In genomic region chr15:40106203-40107161, GRCh38 we compare ENCODE assay signal across 8 cellular contexts. TPM values are rescaled to one million over a fixed set of nuclear protein-coding genes. Genes with fewer than 3 reads are reported as not detected.
A peak's percentile ranks its signal among the peaks of the same experiment; 100 is the strongest.
DNase-seq lines count a peak whose midpoint lies in the region; ATAC-seq and TF ChIP-seq lines count a peak whose summit lies in the region.

No MANE protein-coding gene starts in this region.

- TF ChIP-seq POLR2A in NB4 (IDR thresholded peaks at IDR 0.05; ENCODE audit: extremely low read depth, insufficient read length), result peak; percentile 76

- H3K27me3 Mint-ChIP-seq in activated naive CD8-positive, alpha-beta T cell treated with anti-CD3 and anti-CD28 coated beads for 36 hours, result peaks cover 4% of the 10 kb centered on the region
- H3K27me3 Mint-ChIP-seq in stimulated activated naive CD8-positive, alpha-beta T cell treated with anti-CD3 and anti-CD28 coated beads, Interleukin-15, Interleukin-2, amounts not matched to agents 100 ng/mL and 50 ng/mL, for 24 hours, result peaks cover 5% of the 10 kb centered on the region

- peak; percentile 21 for TF ChIP-seq CTCF in NB4 (IDR thresholded peaks at IDR 0.05; ENCODE audit: low read depth, low read length)

- H3K36me3 Mint-ChIP-seq in activated naive CD8-positive, alpha-beta T cell treated with anti-CD3 and anti-CD28 coated beads for 36 hours, result peaks cover 2% of the 10 kb centered on the region
- no peaks in the 10 kb centered on the region for H3K36me3 Mint-ChIP-seq in stimulated activated naive CD8-positive, alpha-beta T cell treated with anti-CD3 and anti-CD28 coated beads, Interleukin-15, Interleukin-2, amounts not matched to agents 100 ng/mL and 50 ng/mL, for 24 hours (ENCODE audit: low read depth)

- H3K27ac Mint-ChIP-seq in activated naive CD8-positive, alpha-beta T cell treated with anti-CD3 and anti-CD28 coated beads for 36 hours, result peak overlapping the region; percentile 91
- peak overlapping the region; percentile 88 for H3K27ac Mint-ChIP-seq in stimulated activated naive CD8-positive, alpha-beta T cell treated with anti-CD3 and anti-CD28 coated beads, Interleukin-15, Interleukin-2, amounts not matched to agents 100 ng/mL and 50 ng/mL, for 24 hours

- DNase-seq in NCI-H1436 treated with DMSO at 0.1 percent for 48 hours (lab: John Stamatoyannopoulos, UW) (peak; percentile 6), NCI-H1436 (lab: John Stamatoyannopoulos, UW) (no peak), NB4 (ENCODE audit: low read depth) (peak; percentile 95), iPS-NIHi7 (ENCODE audit: extremely low spot score) (peak; percentile 87), kidney glomerular epithelial cell (lab: John Stamatoyannopoulos, UW) (no peak)
- DNase-seq in activated naive CD8-positive, alpha-beta T cell treated with anti-CD3 and anti-CD28 coated beads for 36 hours, result no peak

- ATAC-seq in GM21786 (IDR thresholded peaks at IDR 0.05; ENCODE audit: unreplicated experiment), result peak; percentile 42

- H3K4me3 Mint-ChIP-seq in activated naive CD8-positive, alpha-beta T cell treated with anti-CD3 and anti-CD28 coated beads for 36 hours, result peak overlapping the region; percentile 47
- H3K4me3 Mint-ChIP-seq in stimulated activated naive CD8-positive, alpha-beta T cell treated with anti-CD3 and anti-CD28 coated beads, Interleukin-15, Interleukin-2, amounts not matched to agents 100 ng/mL and 50 ng/mL, for 24 hours, result peak overlapping the region; percentile 83

- H3K4me1 Mint-ChIP-seq in activated naive CD8-positive, alpha-beta T cell treated with anti-CD3 and anti-CD28 coated beads for 36 hours, result peaks cover 59% of the 10 kb centered on the region
- H3K4me1 Mint-ChIP-seq in stimulated activated naive CD8-positive, alpha-beta T cell treated with anti-CD3 and anti-CD28 coated beads, Interleukin-15, Interleukin-2, amounts not matched to agents 100 ng/mL and 50 ng/mL, for 24 hours (ENCODE audit: low read depth), result peaks cover 64% of the 10 kb centered on the region

- no peaks in the 10 kb centered on the region for H3K9me3 Mint-ChIP-seq in activated naive CD8-positive, alpha-beta T cell treated with anti-CD3 and anti-CD28 coated beads for 36 hours
- H3K9me3 Mint-ChIP-seq in stimulated activated naive CD8-positive, alpha-beta T cell treated with anti-CD3 and anti-CD28 coated beads, Interleukin-15, Interleukin-2, amounts not matched to agents 100 ng/mL and 50 ng/mL, for 24 hours, result no peaks in the 10 kb centered on the region

- H3K4me3 ChIP-seq in NB4 (ENCODE audit: low read depth, low read length), result peak overlapping the region; percentile 61

RNA-seq across cellular contexts. Expression of gene BMF, which starts 2.2 kb away (rescaled TPM):
- total RNA-seq in activated naive CD8-positive, alpha-beta T cell treated with anti-CD3 and anti-CD28 coated beads for 36 hours, result 1 to 10 TPM; 5.1 to 5.4 TPM

RNA-seq across cellular contexts. Expression of gene BUB1B, which starts 54.4 kb away (rescaled TPM):
- total RNA-seq in activated naive CD8-positive, alpha-beta T cell treated with anti-CD3 and anti-CD28 coated beads for 36 hours, result 10 to 100 TPM; 62.3 to 70.6 TPM

Comparison
In these comparisons a context has a peak if more than half of its experiments do, and no peak if none do; other contexts are left out.
1. DNase-seq: peak in NCI-H1436 treated with DMSO at 0.1 percent for 48 hours (single experiment), NB4 (single experiment) and iPS-NIHi7 (single experiment); none in NCI-H1436 (single experiment), activated naive CD8-positive, alpha-beta T cell treated with anti-CD3 and anti-CD28 coated beads for 36 hours (single experiment) and kidney glomerular epithelial cell (single experiment).